ENCODE assay signal across 1 cellular context in the genomic region with DNA sequence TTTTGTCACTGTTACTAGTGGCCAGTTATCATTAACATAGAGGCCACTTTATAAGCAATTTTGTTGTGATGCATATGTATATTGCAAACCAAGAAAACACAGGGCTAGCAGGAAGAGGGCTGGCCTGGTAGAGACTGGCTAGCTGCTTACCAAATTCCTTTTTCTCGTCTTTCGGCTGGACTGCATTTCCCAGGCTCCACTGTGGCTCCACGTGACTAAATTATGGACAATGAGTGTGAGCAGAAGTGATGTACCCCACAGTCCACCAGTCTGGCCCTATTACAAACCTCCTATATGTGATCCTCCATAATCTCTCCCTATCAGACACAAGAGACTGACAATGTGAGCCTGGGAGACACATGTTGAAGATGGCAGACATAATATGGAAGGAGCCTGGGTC.
TF ChIP-seq lines count a peak whose summit lies in the region.

No MANE protein-coding gene starts in this region.

TF ChIP-seq in H1, 55 proteins besides CTCF, POLR2A, EP300 and RAD21:
- TF ChIP-seq, protein P1, sequence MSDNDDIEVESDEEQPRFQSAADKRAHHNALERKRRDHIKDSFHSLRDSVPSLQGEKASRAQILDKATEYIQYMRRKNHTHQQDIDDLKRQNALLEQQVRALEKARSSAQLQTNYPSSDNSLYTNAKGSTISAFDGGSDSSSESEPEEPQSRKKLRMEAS (IDR thresholded peaks at IDR 0.05) = no peak
- no peak for TF ChIP-seq SIN3A (conservative IDR thresholded peaks at IDR 0.05 in 1 of 2, IDR thresholded peaks at IDR 0.05 in 1 of 2; ENCODE audit: low read depth in 1 of 2, low read length in 2 of 2)
- 0 out of 2 replicates have a peak, but pooled peaks have one; percentile 12 for TF ChIP-seq USF2 (IDR thresholded peaks at IDR 0.05; ENCODE audit: low read length)
- TF ChIP-seq CHD2 (IDR thresholded peaks at IDR 0.05; ENCODE audit: low read length) = no peak
